Comparison of ENCODE assay signal across 9 cellular contexts in the genomic region with DNA sequence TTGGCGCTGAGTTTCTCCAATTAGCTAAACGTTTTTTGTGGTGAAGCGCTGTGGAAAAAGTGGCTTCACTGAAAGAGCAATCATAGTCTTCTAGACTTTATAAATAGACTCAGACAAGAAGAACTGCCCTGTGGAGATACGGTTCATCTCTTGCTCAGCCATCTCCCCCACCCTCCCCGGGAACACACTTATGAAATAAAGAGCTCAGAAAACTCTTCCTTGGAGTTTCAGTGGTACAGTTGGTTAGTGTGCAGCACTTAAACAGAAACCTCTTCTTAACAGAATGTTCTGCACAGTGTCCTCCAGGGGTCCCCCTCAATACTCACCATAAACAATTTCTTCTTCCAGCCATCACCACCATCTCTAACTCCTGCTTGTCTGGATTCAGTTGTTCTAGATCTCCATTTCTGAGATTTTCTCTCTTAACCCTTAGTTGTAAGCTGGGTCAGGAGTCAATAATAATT.
DNase-seq lines count a peak whose midpoint lies in the region; ATAC-seq and TF ChIP-seq lines count a peak whose summit lies in the region.
"Had no signal": no experiment of that assay in that cellular context is flagged by ENCODE, and none has a peak within 500 bp of the region (broad histone marks: within the 10 kb centered on the region; RNA-seq: fewer than 3 reads in every experiment).

No MANE protein-coding gene starts in this region.

- H3K27ac Mint-ChIP-seq in activated CD8-positive, alpha-beta memory T cell treated with anti-CD3 and anti-CD28 coated beads, Interleukin-2, amount 10 ng/mL, durations not matched to agents 7 days and 5 days = no peak overlapping the region
- H3K27ac Mint-ChIP-seq in stimulated activated naive B cell treated with anti-CD40 and anti-IgM and Interleukin-4, amounts not matched to agents 10 μg/mL and 1 μg/mL and 100 μg/mL, for 72 hours = no peak overlapping the region
- H3K27ac Mint-ChIP-seq: activated B cell treated with CpG ODN at 0.5 μM for 24 hours had no signal

- dilution Hi-C loops in mammary epithelial cell (cut with HindIII; ENCODE audit: low sequenced_read_pairs) = no loop called here

- H3K27me3 Mint-ChIP-seq in activated CD8-positive, alpha-beta memory T cell treated with anti-CD3 and anti-CD28 coated beads, Interleukin-2, amount 10 ng/mL, durations not matched to agents 7 days and 5 days = no peaks in the 10 kb centered on the region
- H3K27me3 Mint-ChIP-seq in stimulated activated naive B cell treated with anti-CD40 and anti-IgM and Interleukin-4, amounts not matched to agents 10 μg/mL and 1 μg/mL and 100 μg/mL, for 72 hours = no peaks in the 10 kb centered on the region

- TF ChIP-seq CTCF in brain microvascular endothelial cell (IDR thresholded peaks at IDR 0.05; ENCODE audit: low read depth, low read length, missing control alignments) (peak; percentile 48), mammary epithelial cell (conservative IDR thresholded peaks at IDR 0.05 in 1 of 2, IDR thresholded peaks at IDR 0.05 in 1 of 2; ENCODE audit: extremely low read depth in 1 of 2, insufficient read depth in 1 of 2, low read depth in 1 of 2, low read length in 2 of 2) (no peak), prostate gland (IDR thresholded peaks at IDR 0.05) (no peak)

- H3K9me3 Mint-ChIP-seq in activated CD8-positive, alpha-beta memory T cell treated with anti-CD3 and anti-CD28 coated beads, Interleukin-2, amount 10 ng/mL, durations not matched to agents 7 days and 5 days (ENCODE audit: low read depth) = no peaks in the 10 kb centered on the region
- H3K9me3 Mint-ChIP-seq in stimulated activated naive B cell treated with anti-CD40 and anti-IgM and Interleukin-4, amounts not matched to agents 10 μg/mL and 1 μg/mL and 100 μg/mL, for 72 hours = no peaks in the 10 kb centered on the region
- H3K9me3 Mint-ChIP-seq: activated B cell treated with CpG ODN at 0.5 μM for 24 hours had no signal

- H3K4me3 ChIP-seq in brain microvascular endothelial cell (ENCODE audit: low read depth, low read length) = no peak overlapping the region
- H3K4me3 ChIP-seq in mammary epithelial cell (replicated peaks in 1 of 3; ENCODE audit: insufficient read depth in 1 of 3, low read depth in 2 of 3, low read length in 3 of 3) = no peak overlapping the region
- no peak overlapping the region for H3K4me3 ChIP-seq in prostate gland

- DNase-seq in activated CD8-positive, alpha-beta memory T cell treated with anti-CD3 and anti-CD28 coated beads, Interleukin-2, amount 10 ng/mL, durations not matched to agents 7 days and 5 days = no peak
- DNase-seq in activated CD8-positive, alpha-beta memory T cell treated with anti-CD3 and anti-CD28 coated beads, Interleukin-2, amount 50 U/mL, for 48 hours = no peak
- DNase-seq in brain microvascular endothelial cell = no peak
- DNase-seq in stimulated activated naive B cell treated with anti-CD40 and anti-IgM and Interleukin-4, amounts not matched to agents 10 μg/mL and 1 μg/mL and 100 μg/mL, for 72 hours = peak; percentile 25
- no peak for DNase-seq in mammary epithelial cell
- DNase-seq in prostate gland (ENCODE audit: low spot score) = no peak
- DNase-seq in NCI-H2196 treated with DMSO at 0.1 percent for 48 hours (lab: John Stamatoyannopoulos, UW; ENCODE audit: unreplicated experiment) = no peak
- DNase-seq: activated B cell treated with CpG ODN at 0.5 μM for 24 hours had no signal

- in situ Hi-C loops in brain microvascular endothelial cell (cut with HindIII; ENCODE audit: low pct_ligation_motif_present, low sequenced_read_pairs) = no loop called here
- in situ Hi-C loops in mammary epithelial cell (cut with MboI; ENCODE audit: low sequenced_read_pairs in 2 of 2) = no loop called here

- H3K27ac ChIP-seq in brain microvascular endothelial cell (no peak overlapping the region), mammary epithelial cell (ENCODE audit: insufficient read depth, low read depth, low read length) (no peak overlapping the region), prostate gland (no peak overlapping the region)

- no peaks in the 10 kb centered on the region for H3K9me3 ChIP-seq in mammary epithelial cell (replicated peaks; ENCODE audit: insufficient read depth, low read length)
- H3K9me3 ChIP-seq in prostate gland = no peaks in the 10 kb centered on the region

- no peak overlapping the region for H3K9ac ChIP-seq in mammary epithelial cell (ENCODE audit: insufficient read depth, low read length)

- CTCF ChIA-PET in activated CD8-positive, alpha-beta memory T cell treated with anti-CD3 and anti-CD28 coated beads, Interleukin-2, amount 10 ng/mL, durations not matched to agents 7 days and 5 days (lab: Charles Lee) = interaction anchor here (1.0 to 2.0 kb wide), 5 partner anchors 9 to 59 kb away, joined by 3 to 9 read pairs (median 3); no protein-coding TSS in a partner anchor
- CTCF ChIA-PET in mammary epithelial cell (lab: Charles Lee; ENCODE audit: low non-redundant PET) = no interaction called here

- H3K4me2 ChIP-seq in mammary epithelial cell (ENCODE audit: insufficient read depth, low read depth, low read length) = no peak overlapping the region

- H3K27me3 ChIP-seq in brain microvascular endothelial cell (replicated peaks) = no peaks in the 10 kb centered on the region
- H3K27me3 ChIP-seq in mammary epithelial cell (ENCODE audit: insufficient read depth, low read length) = no peaks in the 10 kb centered on the region
- H3K27me3 ChIP-seq in prostate gland (replicated peaks; ENCODE audit: insufficient read depth) = no peaks in the 10 kb centered on the region

- intact Hi-C loops in mammary epithelial cell (cut with micrococcal nuclease) = no loop called here
- intact Hi-C loops in prostate gland (cut with DNase I) = no loop called here

- no peak overlapping the region for H2AFZ ChIP-seq in mammary epithelial cell (ENCODE audit: low read depth, low read length)

- H3K4me1 Mint-ChIP-seq in activated CD8-positive, alpha-beta memory T cell treated with anti-CD3 and anti-CD28 coated beads, Interleukin-2, amount 10 ng/mL, durations not matched to agents 7 days and 5 days = peaks cover 8% of the 10 kb centered on the region
- H3K4me1 Mint-ChIP-seq in stimulated activated naive B cell treated with anti-CD40 and anti-IgM and Interleukin-4, amounts not matched to agents 10 μg/mL and 1 μg/mL and 100 μg/mL, for 72 hours = peaks cover 8 to 13% of the 10 kb centered on the region in 2 donors

- H3K79me2 ChIP-seq in mammary epithelial cell (ENCODE audit: insufficient read depth, low read length) = peaks cover 4% of the 10 kb centered on the region

- H3K36me3 ChIP-seq in brain microvascular endothelial cell (replicated peaks) = peaks cover 4% of the 10 kb centered on the region
- H3K36me3 ChIP-seq in mammary epithelial cell (ENCODE audit: insufficient read depth, low read length) = peaks cover 4% of the 10 kb centered on the region
- no peaks in the 10 kb centered on the region for H3K36me3 ChIP-seq in prostate gland

- no TSS peak for BruUV-seq in mammary epithelial cell (replicated peaks; lab: Mats Ljungman, UMichigan)

- H4K20me1 ChIP-seq in mammary epithelial cell (ENCODE audit: insufficient read depth, low read length) = no peaks in the 10 kb centered on the region

- peaks cover 3% of the 10 kb centered on the region for H3K36me3 Mint-ChIP-seq in activated CD8-positive, alpha-beta memory T cell treated with anti-CD3 and anti-CD28 coated beads, Interleukin-2, amount 10 ng/mL, durations not matched to agents 7 days and 5 days
- no peaks in the 10 kb centered on the region for H3K36me3 Mint-ChIP-seq in stimulated activated naive B cell treated with anti-CD40 and anti-IgM and Interleukin-4, amounts not matched to agents 10 μg/mL and 1 μg/mL and 100 μg/mL, for 72 hours

- ATAC-seq in activated CD8-positive, alpha-beta memory T cell treated with anti-CD3 and anti-CD28 coated beads, Interleukin-2, amount 10 ng/mL, durations not matched to agents 7 days and 5 days = peak; percentile 60
- peak; percentile 99 for ATAC-seq in HG03108 (IDR thresholded peaks at IDR 0.05; ENCODE audit: unreplicated experiment)
- peak; percentile 96 to 98 for ATAC-seq in stimulated activated naive B cell treated with anti-CD40 and anti-IgM and Interleukin-4, amounts not matched to agents 10 μg/mL and 1 μg/mL and 100 μg/mL, for 72 hours (replicated peaks)

- H3K4me3 Mint-ChIP-seq in activated CD8-positive, alpha-beta memory T cell treated with anti-CD3 and anti-CD28 coated beads, Interleukin-2, amount 10 ng/mL, durations not matched to agents 7 days and 5 days = no peak overlapping the region
- no peak overlapping the region for H3K4me3 Mint-ChIP-seq in stimulated activated naive B cell treated with anti-CD40 and anti-IgM and Interleukin-4, amounts not matched to agents 10 μg/mL and 1 μg/mL and 100 μg/mL, for 72 hours
- H3K4me3 Mint-ChIP-seq: activated B cell treated with CpG ODN at 0.5 μM for 24 hours had no signal

- H3K4me1 ChIP-seq in mammary epithelial cell (ENCODE audit: insufficient read depth, low read length) = no peaks in the 10 kb centered on the region
- H3K4me1 ChIP-seq in prostate gland (replicated peaks) = no peaks in the 10 kb centered on the region

- no peak for TF ChIP-seq POLR2A in prostate gland (IDR thresholded peaks at IDR 0.05)

- 83% methylated on average over 5 of the region's 5 CpGs for WGBS in mammary epithelial cell (ENCODE audit: low coverage, missing lambda C conversion rate)
- WGBS in prostate gland = 88% methylated on average over 5 of the region's 5 CpGs
